In the genomic region with DNA sequence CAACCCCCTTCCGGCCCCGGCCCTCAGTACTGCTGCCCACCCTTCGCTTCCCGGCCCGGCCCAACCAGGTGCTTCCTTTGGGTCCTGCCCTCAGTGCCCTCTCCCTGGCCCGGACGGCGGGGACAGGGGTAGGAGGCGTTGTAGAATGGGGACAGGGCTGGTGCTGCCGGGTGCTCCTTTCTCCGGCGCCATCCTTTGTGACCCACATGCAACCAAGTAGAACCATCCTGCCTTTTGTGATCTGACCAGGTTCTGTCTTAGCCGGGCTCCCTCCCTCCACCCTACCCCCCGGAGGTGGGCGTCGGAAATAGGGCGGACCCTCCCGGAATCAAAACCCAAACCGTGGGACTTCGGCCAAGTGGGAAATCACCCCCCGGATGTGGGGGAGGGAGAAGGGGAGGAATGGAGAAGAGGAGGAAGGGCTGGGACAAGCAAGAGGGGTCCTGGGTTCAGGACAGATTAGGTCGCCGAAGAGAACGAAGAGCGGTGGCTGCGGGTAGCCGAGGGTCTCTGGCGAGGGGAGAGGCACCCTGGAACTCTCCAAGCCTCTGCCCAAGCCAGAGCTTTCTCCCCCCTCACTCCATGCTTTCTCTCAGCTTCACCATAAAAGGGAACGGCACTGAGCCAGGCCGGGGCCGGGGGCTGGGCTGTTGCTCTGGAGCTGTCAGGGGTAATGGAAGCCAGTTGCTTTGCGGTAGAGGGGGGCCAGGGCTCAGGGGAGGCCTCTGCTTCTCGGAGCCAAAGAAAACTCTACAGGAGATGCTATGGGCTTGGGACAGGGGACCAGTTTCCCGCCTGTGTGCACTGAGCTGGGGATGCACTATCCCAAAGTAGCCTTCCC, we compare ENCODE assay signal across 8 cellular contexts. TPM values are rescaled to one million over a fixed set of nuclear protein-coding genes. Genes with fewer than 3 reads are reported as not detected.
DNase-seq lines count a peak whose midpoint lies in the region; ATAC-seq and TF ChIP-seq lines count a peak whose summit lies in the region.

No MANE protein-coding gene starts in this region.

- peak overlapping the region; percentile 73 for H3K27ac ChIP-seq in HL-60 (replicated peaks)
- peak overlapping the region; percentile 99 for H3K27ac ChIP-seq in rectal smooth muscle tissue (ENCODE audit: low read depth, low read length)

- no peaks in the 10 kb centered on the region for H3K9me3 Mint-ChIP-seq in activated naive CD4-positive, alpha-beta T cell treated with anti-CD3 and anti-CD28 coated beads for 36 hours

- peak; percentile 12 to 33 for DNase-seq in stimulated activated CD4-positive, alpha-beta T cell treated with anti-CD3 and anti-CD28 coated beads, Interleukin-12 subunit alpha, Interleukin-12 subunit beta, amount 100 ng/mL, for 24 hours (ENCODE audit: low read depth in 2 of 2)
- no peak for DNase-seq in stimulated activated CD4-positive, alpha-beta T cell treated with anti-CD3 and anti-CD28 coated beads, Interleukin-1b, Interleukin-23, amount 100 ng/mL, for 48 hours
- DNase-seq in HL-60 (ENCODE audit: low read depth in 1 of 2, low spot score in 1 of 2) (no peak), left ventricle myocardium superior (peak; percentile 86), amniotic stem cell (lab: John Stamatoyannopoulos, UW) (no peak)
- peak; percentile 47 for DNase-seq in activated naive CD4-positive, alpha-beta T cell treated with anti-CD3 and anti-CD28 coated beads for 36 hours

- ATAC-seq in left ventricle myocardium superior (peak; percentile 57), GM18861 (IDR thresholded peaks at IDR 0.05; ENCODE audit: unreplicated experiment) (no peak)

- peak overlapping the region; percentile 81 for H3K9ac ChIP-seq in rectal smooth muscle tissue (ENCODE audit: low read length)

- TF ChIP-seq CTCF in HL-60 (IDR thresholded peaks at IDR 0.05; ENCODE audit: insufficient read depth, low read length): no peak

- peak overlapping the region; percentile 81 for H3K4me3 Mint-ChIP-seq in activated naive CD4-positive, alpha-beta T cell treated with anti-CD3 and anti-CD28 coated beads for 36 hours

- no peaks in the 10 kb centered on the region for H3K27me3 Mint-ChIP-seq in activated naive CD4-positive, alpha-beta T cell treated with anti-CD3 and anti-CD28 coated beads for 36 hours (ENCODE audit: low read depth)

- peaks cover 55% of the 10 kb centered on the region for H3K4me1 ChIP-seq in rectal smooth muscle tissue (ENCODE audit: control insufficient read depth, insufficient read depth, low read length)

- CTCF ChIA-PET in activated naive CD4-positive, alpha-beta T cell treated with anti-CD3 and anti-CD28 coated beads for 36 hours (lab: Charles Lee): interaction anchor here (1.0 to 2.1 kb wide), 3 partner anchors 9 to 19 kb away, joined by 4 to 13 read pairs (median 5); no protein-coding TSS in a partner anchor

- H3K4me3 ChIP-seq in HL-60 (replicated peaks; ENCODE audit: insufficient read depth, low read length) (peak overlapping the region; percentile 92), rectal smooth muscle tissue (ENCODE audit: low read length) (peak overlapping the region; percentile 70)

- peak overlapping the region; percentile 87 for H3K27ac Mint-ChIP-seq in activated naive CD4-positive, alpha-beta T cell treated with anti-CD3 and anti-CD28 coated beads for 36 hours

- H3K27me3 ChIP-seq in HL-60 (ENCODE audit: insufficient read depth, poor library complexity, severe bottlenecking) (no peaks in the 10 kb centered on the region), rectal smooth muscle tissue (ENCODE audit: control insufficient read depth, insufficient read depth, low read length) (no peaks in the 10 kb centered on the region)

- peaks cover 10% of the 10 kb centered on the region for H3K36me3 Mint-ChIP-seq in activated naive CD4-positive, alpha-beta T cell treated with anti-CD3 and anti-CD28 coated beads for 36 hours (ENCODE audit: low read depth)

- H3K4me1 Mint-ChIP-seq in activated naive CD4-positive, alpha-beta T cell treated with anti-CD3 and anti-CD28 coated beads for 36 hours (ENCODE audit: low read depth): peaks cover 75% of the 10 kb centered on the region

- H3K36me3 ChIP-seq in rectal smooth muscle tissue (ENCODE audit: control insufficient read depth, insufficient read depth, low read length): peaks cover 14% of the 10 kb centered on the region

- intact Hi-C loops in activated naive CD4-positive, alpha-beta T cell treated with anti-CD3 and anti-CD28 coated beads for 36 hours (cut with micrococcal nuclease): loop anchor here (1.0 to 5.0 kb wide), 5 partner anchors 9 to 300 kb away; partner anchors contain the start of genes AGBL5, EIF2B4, KHK and SNX17
- intact Hi-C loops in left ventricle myocardium superior (cut with micrococcal nuclease): no loop called here

RNA-seq across cellular contexts. Expression of gene OST4, which starts 0.8 kb away (rescaled TPM):
- 100 to 1,000 TPM; 257 to 282 TPM for total RNA-seq in activated naive CD4-positive, alpha-beta T cell treated with anti-CD3 and anti-CD28 coated beads for 36 hours
- total RNA-seq in left ventricle myocardium superior: 374 TPM

RNA-seq across cellular contexts. Expression of gene EMILIN1, which starts 6.2 kb away (rescaled TPM):
- under 1 TPM; 0.15 to 0.29 TPM for total RNA-seq in activated naive CD4-positive, alpha-beta T cell treated with anti-CD3 and anti-CD28 coated beads for 36 hours
- total RNA-seq in left ventricle myocardium superior: 15.7 TPM

RNA-seq across cellular contexts. Expression of gene KHK, which starts 14.4 kb away (rescaled TPM):
- total RNA-seq in activated naive CD4-positive, alpha-beta T cell treated with anti-CD3 and anti-CD28 coated beads for 36 hours: 10 to 100 TPM in 1 of 2 experiments, 1 to 10 TPM in 1; 9.5 to 10.2 TPM
- 4.0 TPM for total RNA-seq in left ventricle myocardium superior

RNA-seq across cellular contexts. Expression of gene AGBL5, which starts 20.7 kb away (rescaled TPM):
- total RNA-seq in activated naive CD4-positive, alpha-beta T cell treated with anti-CD3 and anti-CD28 coated beads for 36 hours: 10 to 100 TPM; 19.1 to 19.7 TPM
- total RNA-seq in left ventricle myocardium superior: 9.4 TPM

RNA-seq across cellular contexts. Expression of gene TMEM214, which starts 39.4 kb away (rescaled TPM):
- total RNA-seq in activated naive CD4-positive, alpha-beta T cell treated with anti-CD3 and anti-CD28 coated beads for 36 hours: 10 to 100 TPM; 38.3 to 41.3 TPM
- 30.9 TPM for total RNA-seq in left ventricle myocardium superior

Comparison
In these comparisons a context has a peak if more than half of its experiments do, and no peak if none do; other contexts are left out.
1. DNase-seq: peak in stimulated activated CD4-positive, alpha-beta T cell treated with anti-CD3 and anti-CD28 coated beads, Interleukin-12 subunit alpha, Interleukin-12 subunit beta, amount 100 ng/mL, for 24 hours (2 of 2), activated naive CD4-positive, alpha-beta T cell treated with anti-CD3 and anti-CD28 coated beads for 36 hours (single experiment) and left ventricle myocardium superior (single experiment); none in stimulated activated CD4-positive, alpha-beta T cell treated with anti-CD3 and anti-CD28 coated beads, Interleukin-1b, Interleukin-23, amount 100 ng/mL, for 48 hours (single experiment), HL-60 (0 of 2) and amniotic stem cell (single experiment).
2. RNA of gene EMILIN1, which starts 6.2 kb away (total RNA-seq): 15.7 TPM in left ventricle myocardium superior (single experiment); 0.15 to 0.29 TPM in activated naive CD4-positive, alpha-beta T cell treated with anti-CD3 and anti-CD28 coated beads for 36 hours; every median in the first group is over 10 times any median in the second.